Comparison of ENCODE assay signal across 8 cellular contexts in genomic region chr12:2853626-2854025, GRCh38. TPM values are rescaled to one million over a fixed set of nuclear protein-coding genes. Genes with fewer than 3 reads are reported as not detected.
DNase-seq lines count a peak whose midpoint lies in the region; ATAC-seq and TF ChIP-seq lines count a peak whose summit lies in the region.

No MANE protein-coding gene starts in this region.

- no peak overlapping the region for H3K27ac ChIP-seq in CD8-positive, alpha-beta memory T cell (ENCODE audit: low read depth, low read length)
- H3K27ac ChIP-seq in RWPE2 (ENCODE audit: poor library complexity, severe bottlenecking) = no peak overlapping the region

- peak in 3 of 5 donors; percentile 7 to 17 (median 12) for DNase-seq in CD8-positive, alpha-beta memory T cell
- peak; percentile 80 for DNase-seq in RWPE2 (ENCODE audit: low spot score)
- peak; percentile 49 for DNase-seq in activated naive CD8-positive, alpha-beta T cell treated with anti-CD3 and anti-CD28 coated beads for 36 hours
- peak; percentile 91 for DNase-seq in cardiac septum (ENCODE audit: low spot score)
- DNase-seq in posterior cingulate gyrus = peak; percentile 67 to 97 (median 86)
- DNase-seq in NCI-H1048 (lab: John Stamatoyannopoulos, UW) = no peak

- H3K27me3 Mint-ChIP-seq in CD8-positive, alpha-beta memory T cell = no peaks in the 10 kb centered on the region
- H3K27me3 Mint-ChIP-seq in activated naive CD8-positive, alpha-beta T cell treated with anti-CD3 and anti-CD28 coated beads for 36 hours = no peaks in the 10 kb centered on the region

- H3K27me3 ChIP-seq in CD8-positive, alpha-beta memory T cell (ENCODE audit: insufficient read depth, low read length, poor library complexity, severe bottlenecking) = no peaks in the 10 kb centered on the region
- no peaks in the 10 kb centered on the region for H3K27me3 ChIP-seq in RWPE2 (ENCODE audit: insufficient read depth, poor library complexity, severe bottlenecking)

- H3K4me3 ChIP-seq in CD8-positive, alpha-beta memory T cell (ENCODE audit: low read length) = no peak overlapping the region
- no peak overlapping the region for H3K4me3 ChIP-seq in RWPE2 (ENCODE audit: severe bottlenecking)

- H3K36me3 Mint-ChIP-seq in CD8-positive, alpha-beta memory T cell = peaks cover 0 to 64% (median 10%) of the 10 kb centered on the region in 3 donors
- H3K36me3 Mint-ChIP-seq in activated naive CD8-positive, alpha-beta T cell treated with anti-CD3 and anti-CD28 coated beads for 36 hours = peaks cover 2% of the 10 kb centered on the region

- ATAC-seq in HG03354 (IDR thresholded peaks at IDR 0.05; ENCODE audit: poor library complexity, severe bottlenecking, unreplicated experiment) (peak; percentile 44), RWPE2 (ENCODE audit: low read depth) (peak; percentile 66; the same call in 2 of the 3 replicates), GM21825 (IDR thresholded peaks at IDR 0.05; ENCODE audit: unreplicated experiment) (no peak)

- no peaks in the 10 kb centered on the region for H3K4me1 ChIP-seq in CD8-positive, alpha-beta memory T cell (ENCODE audit: insufficient read depth, low read length)
- H3K4me1 ChIP-seq in RWPE2 (ENCODE audit: insufficient read depth, poor library complexity, severe bottlenecking) = no peaks in the 10 kb centered on the region

- no peaks in the 10 kb centered on the region for H3K36me3 ChIP-seq in CD8-positive, alpha-beta memory T cell (ENCODE audit: insufficient read depth, low read length)
- peaks cover 7% of the 10 kb centered on the region; the same call in 1 of the 2 replicates for H3K36me3 ChIP-seq in RWPE2 (ENCODE audit: low read depth)

- CTCF ChIA-PET in CD8-positive, alpha-beta memory T cell (lab: Charles Lee) = interaction anchor here (1.3 kb wide), 1 partner anchor 16 kb away, joined by 3 read pairs; no protein-coding TSS in a partner anchor

- TF ChIP-seq CTCF in RWPE2 (IDR thresholded peaks at IDR 0.05; ENCODE audit: poor library complexity, severe bottlenecking) = peak; percentile 78

- POLR2A ChIA-PET in CD8-positive, alpha-beta memory T cell (lab: Charles Lee) = no interaction called here

- H3K27ac Mint-ChIP-seq in CD8-positive, alpha-beta memory T cell = no peak overlapping the region
- no peak overlapping the region for H3K27ac Mint-ChIP-seq in activated naive CD8-positive, alpha-beta T cell treated with anti-CD3 and anti-CD28 coated beads for 36 hours

- H3K4me3 Mint-ChIP-seq in CD8-positive, alpha-beta memory T cell = no peak overlapping the region
- no peak overlapping the region for H3K4me3 Mint-ChIP-seq in activated naive CD8-positive, alpha-beta T cell treated with anti-CD3 and anti-CD28 coated beads for 36 hours

- H3K9me3 Mint-ChIP-seq in CD8-positive, alpha-beta memory T cell = no peaks in the 10 kb centered on the region
- H3K9me3 Mint-ChIP-seq in activated naive CD8-positive, alpha-beta T cell treated with anti-CD3 and anti-CD28 coated beads for 36 hours = no peaks in the 10 kb centered on the region

- intact Hi-C loops in cardiac septum (cut with DNase I) (loop anchor here (2.0 kb wide), 1 partner anchor 187 kb away; no protein-coding TSS in a partner anchor), posterior cingulate gyrus (cut with DNase I) (loop anchor here (1.0 kb wide), 1 partner anchor 91 kb away; no protein-coding TSS in a partner anchor)

- no peaks in the 10 kb centered on the region for H3K4me1 Mint-ChIP-seq in CD8-positive, alpha-beta memory T cell
- no peaks in the 10 kb centered on the region for H3K4me1 Mint-ChIP-seq in activated naive CD8-positive, alpha-beta T cell treated with anti-CD3 and anti-CD28 coated beads for 36 hours

- no peaks in the 10 kb centered on the region for H3K9me3 ChIP-seq in CD8-positive, alpha-beta memory T cell (ENCODE audit: low read length)
- no peaks in the 10 kb centered on the region for H3K9me3 ChIP-seq in RWPE2 (ENCODE audit: severe bottlenecking)

RNA-seq across cellular contexts. Expression of gene TEX52, which starts 3.2 kb away (rescaled TPM):
- not detected for total RNA-seq in CD8-positive, alpha-beta memory T cell
- not detected for polyA plus RNA-seq in CD8-positive, alpha-beta memory T cell
- total RNA-seq in activated naive CD8-positive, alpha-beta T cell treated with anti-CD3 and anti-CD28 coated beads for 36 hours = not detected
- total RNA-seq in cardiac septum = not detected

RNA-seq across cellular contexts. Expression of gene NRIP2, which starts 18.8 kb away (rescaled TPM):
- total RNA-seq in CD8-positive, alpha-beta memory T cell = not detected
- polyA plus RNA-seq in CD8-positive, alpha-beta memory T cell = 0.82 TPM
- not detected for total RNA-seq in activated naive CD8-positive, alpha-beta T cell treated with anti-CD3 and anti-CD28 coated beads for 36 hours
- total RNA-seq in cardiac septum = 2.9 TPM

RNA-seq across cellular contexts. Expression of gene FOXM1, which starts 23.3 kb away (rescaled TPM):
- 10 to 100 TPM; 66.2 to 67.5 TPM for total RNA-seq in CD8-positive, alpha-beta memory T cell
- 0.15 TPM for polyA plus RNA-seq in CD8-positive, alpha-beta memory T cell
- 10 to 100 TPM; 80.5 to 86.5 TPM for total RNA-seq in activated naive CD8-positive, alpha-beta T cell treated with anti-CD3 and anti-CD28 coated beads for 36 hours
- 0.24 TPM for total RNA-seq in cardiac septum

RNA-seq across cellular contexts. Expression of gene RHNO1, which starts 23.4 kb away (rescaled TPM):
- total RNA-seq in CD8-positive, alpha-beta memory T cell = 10 to 100 TPM; 41.9 to 45.4 TPM
- 60.0 TPM for polyA plus RNA-seq in CD8-positive, alpha-beta memory T cell
- total RNA-seq in activated naive CD8-positive, alpha-beta T cell treated with anti-CD3 and anti-CD28 coated beads for 36 hours = 10 to 100 TPM; 51.4 to 65.7 TPM
- total RNA-seq in cardiac septum = 8.3 TPM

RNA-seq across cellular contexts. Expression of gene TULP3, which starts 37.1 kb away (rescaled TPM):
- 1 to 10 TPM; 9.1 to 9.3 TPM for total RNA-seq in CD8-positive, alpha-beta memory T cell
- polyA plus RNA-seq in CD8-positive, alpha-beta memory T cell = 9.7 TPM
- total RNA-seq in activated naive CD8-positive, alpha-beta T cell treated with anti-CD3 and anti-CD28 coated beads for 36 hours = 1 to 10 TPM; 5.6 to 6.2 TPM
- 6.2 TPM for total RNA-seq in cardiac septum

Comparison
In these comparisons a context has a peak if more than half of its experiments do, and no peak if none do; other contexts are left out.
1. RNA of gene FOXM1, which starts 23.3 kb away (total RNA-seq): 80.5 to 86.5 TPM in activated naive CD8-positive, alpha-beta T cell treated with anti-CD3 and anti-CD28 coated beads for 36 hours and 66.2 to 67.5 TPM in CD8-positive, alpha-beta memory T cell; 0.24 TPM in cardiac septum (single experiment); every median in the first group is over 10 times any median in the second.